Comparison of ENCODE assay signal across 15 cellular contexts in genomic region chr3:172525116-172525613, GRCh38. TPM values are rescaled to one million over a fixed set of nuclear protein-coding genes. Genes with fewer than 3 reads are reported as not detected.
"Had no signal": no experiment of that assay in that cellular context is flagged by ENCODE, and none has a peak within 500 bp of the region (broad histone marks: within the 10 kb centered on the region; RNA-seq: fewer than 3 reads in every experiment).

No MANE protein-coding gene starts in this region.

- H3K27me3 ChIP-seq: adrenal gland, right lobe of liver had no signal

- H3K27me3 Mint-ChIP-seq: activated B cell treated with CpG ODN at 0.5 μM for 24 hours; dendritic cell treated with granulocyte-macrophage colony-stimulating factor and Interleukin-4, amounts not matched to agents 40 ng/mL and 50 ng/mL, for 4 days; effector memory CD8-positive, alpha-beta T cell; naive B cell had no signal

- H3K36me3 Mint-ChIP-seq: naive B cell had no signal

- H3K4me3 ChIP-seq: adrenal gland, lung, psoas muscle, right lobe of liver had no signal

- DNase-seq: activated B cell treated with CpG ODN at 0.5 μM for 24 hours; activated CD4-positive, alpha-beta T cell treated with anti-CD3 and anti-CD28 coated beads, Interleukin-2, amount 50 U/mL, for 4 hours; activated naive CD4-positive, alpha-beta T cell; activated T-cell treated with anti-CD3 and anti-CD28 coated beads, Interleukin-2, amount 50 U/mL, for 72 hours; adrenal gland; central memory CD4-positive, alpha-beta T cell; effector memory CD8-positive, alpha-beta T cell; naive B cell; occipital lobe; psoas muscle; right lobe of liver had no signal

- H3K27ac Mint-ChIP-seq: activated B cell treated with CpG ODN at 0.5 μM for 24 hours; activated T-cell treated with anti-CD3 and anti-CD28 coated beads, Interleukin-2, amount 50 U/mL, for 72 hours; stimulated activated effector memory CD8-positive, alpha-beta T cell treated with anti-CD3 and anti-CD28 coated beads, Interleukin-12 subunit alpha, Interleukin-12 subunit beta, amount 100 ng/mL, for 72 hours had no signal

- H3K36me3 ChIP-seq: adrenal gland, right lobe of liver had no signal

- H3K4me1 ChIP-seq: psoas muscle had no signal

- H3K9me3 ChIP-seq: adrenal gland, psoas muscle, right lobe of liver had no signal

- H3K4me3 Mint-ChIP-seq: activated B cell treated with CpG ODN at 0.5 μM for 24 hours; dendritic cell treated with granulocyte-macrophage colony-stimulating factor and Interleukin-4, amounts not matched to agents 40 ng/mL and 50 ng/mL, for 4 days had no signal

- H3K9me3 Mint-ChIP-seq: activated B cell treated with CpG ODN at 0.5 μM for 24 hours; activated T-cell treated with anti-CD3 and anti-CD28 coated beads, Interleukin-2, amount 50 U/mL, for 72 hours; dendritic cell treated with granulocyte-macrophage colony-stimulating factor and Interleukin-4, amounts not matched to agents 40 ng/mL and 50 ng/mL, for 4 days; effector memory CD8-positive, alpha-beta T cell; naive B cell; stimulated activated effector memory CD8-positive, alpha-beta T cell treated with anti-CD3 and anti-CD28 coated beads, Interleukin-12 subunit alpha, Interleukin-12 subunit beta, amount 100 ng/mL, for 72 hours had no signal

- H3K27ac ChIP-seq: adrenal gland, psoas muscle, right lobe of liver had no signal

- ATAC-seq: activated T-cell treated with anti-CD3 and anti-CD28 coated beads, Interleukin-2, amount 50 U/mL, for 72 hours; effector memory CD8-positive, alpha-beta T cell; psoas muscle; right lobe of liver; stimulated activated effector memory CD8-positive, alpha-beta T cell treated with anti-CD3 and anti-CD28 coated beads, Interleukin-12 subunit alpha, Interleukin-12 subunit beta, amount 100 ng/mL, for 72 hours had no signal

RNA-seq across cellular contexts. Expression of gene TNFSF10, which starts 1.9 kb away (rescaled TPM):
- total RNA-seq: SK-MEL-5 had no signal
